ENCODE assay signal across 8 cellular contexts in genomic region chr3:119637679-119638525, GRCh38. TPM values are rescaled to one million over a fixed set of nuclear protein-coding genes. Genes with fewer than 3 reads are reported as not detected.
DNase-seq lines count a peak whose midpoint lies in the region; ATAC-seq and TF ChIP-seq lines count a peak whose summit lies in the region.

No MANE protein-coding gene starts in this region.

- DNase-seq in activated CD8-positive, alpha-beta memory T cell treated with anti-CD3 and anti-CD28 coated beads, Interleukin-2, amount 10 ng/mL, durations not matched to agents 7 days and 5 days, result no peak
- DNase-seq in activated CD8-positive, alpha-beta memory T cell treated with anti-CD3 and anti-CD28 coated beads, Interleukin-2, amount 50 U/mL, for 48 hours, result no peak
- DNase-seq in Peyer's patch (no peak), epithelial cell of proximal tubule (ENCODE audit: low read depth) (peak; percentile 74), pons (ENCODE audit: low spot score) (peak; percentile 49), NCI-H2171 treated with DMSO at 0.1 percent for 48 hours (lab: John Stamatoyannopoulos, UW) (no peak), NCI-H1930 (lab: John Stamatoyannopoulos, UW) (no peak)

- no peak for TF ChIP-seq POLR2A in Peyer's patch (IDR thresholded peaks at IDR 0.05)

- H3K4me1 Mint-ChIP-seq in activated CD8-positive, alpha-beta memory T cell treated with anti-CD3 and anti-CD28 coated beads, Interleukin-2, amount 10 ng/mL, durations not matched to agents 7 days and 5 days, result peaks cover 39% of the 10 kb centered on the region

- H3K4me3 Mint-ChIP-seq in activated CD8-positive, alpha-beta memory T cell treated with anti-CD3 and anti-CD28 coated beads, Interleukin-2, amount 10 ng/mL, durations not matched to agents 7 days and 5 days, result no peak overlapping the region

- peak; percentile 28 for ATAC-seq in activated CD8-positive, alpha-beta memory T cell treated with anti-CD3 and anti-CD28 coated beads, Interleukin-2, amount 10 ng/mL, durations not matched to agents 7 days and 5 days
- peak; percentile 18 for ATAC-seq in HG02870 (IDR thresholded peaks at IDR 0.05; ENCODE audit: unreplicated experiment)

- peak overlapping the region; percentile 90 for H3K27ac Mint-ChIP-seq in activated CD8-positive, alpha-beta memory T cell treated with anti-CD3 and anti-CD28 coated beads, Interleukin-2, amount 10 ng/mL, durations not matched to agents 7 days and 5 days

- CTCF ChIA-PET in activated CD8-positive, alpha-beta memory T cell treated with anti-CD3 and anti-CD28 coated beads, Interleukin-2, amount 10 ng/mL, durations not matched to agents 7 days and 5 days (lab: Charles Lee), result interaction anchor here (0.7 to 2.0 kb wide), 4 partner anchors 10 to 189 kb away, joined by 3 to 9 read pairs (median 4); no protein-coding TSS in a partner anchor

- no peaks in the 10 kb centered on the region for H3K9me3 ChIP-seq in Peyer's patch

- H3K4me3 ChIP-seq in Peyer's patch, result peak overlapping the region in 1 of 4 donors; percentile 9
- peak overlapping the region; percentile 7 for H3K4me3 ChIP-seq in epithelial cell of proximal tubule (ENCODE audit: low read depth, low read length)

- H3K27me3 ChIP-seq in Peyer's patch, result no peaks in the 10 kb centered on the region

- H3K27me3 Mint-ChIP-seq in activated CD8-positive, alpha-beta memory T cell treated with anti-CD3 and anti-CD28 coated beads, Interleukin-2, amount 10 ng/mL, durations not matched to agents 7 days and 5 days, result no peaks in the 10 kb centered on the region

- H3K36me3 ChIP-seq in Peyer's patch, result no peaks in the 10 kb centered on the region

- no peaks in the 10 kb centered on the region for H3K4me1 ChIP-seq in Peyer's patch

- H3K9me3 Mint-ChIP-seq in activated CD8-positive, alpha-beta memory T cell treated with anti-CD3 and anti-CD28 coated beads, Interleukin-2, amount 10 ng/mL, durations not matched to agents 7 days and 5 days (ENCODE audit: low read depth), result no peaks in the 10 kb centered on the region

- peak overlapping the region; percentile 60 to 80 (median 70) for H3K27ac ChIP-seq in Peyer's patch

- TF ChIP-seq CTCF in Peyer's patch (IDR thresholded peaks at IDR 0.05) (no peak), epithelial cell of proximal tubule (conservative IDR thresholded peaks at IDR 0.05; ENCODE audit: low read depth, low read length) (no peak)

- peaks cover 17% of the 10 kb centered on the region for H3K36me3 Mint-ChIP-seq in activated CD8-positive, alpha-beta memory T cell treated with anti-CD3 and anti-CD28 coated beads, Interleukin-2, amount 10 ng/mL, durations not matched to agents 7 days and 5 days

RNA-seq across cellular contexts. Expression of gene POPDC2, which starts 22.5 kb away (rescaled TPM):
- 1 to 10 TPM; 2.3 to 3.1 TPM for total RNA-seq in activated CD8-positive, alpha-beta memory T cell treated with anti-CD3 and anti-CD28 coated beads, Interleukin-2, amount 10 ng/mL, durations not matched to agents 7 days and 5 days
- 1 to 10 TPM; 3.0 to 8.3 (median 6.3) TPM for total RNA-seq in Peyer's patch
- 0.06 and 0.51 TPM in 2 replicates for total RNA-seq in epithelial cell of proximal tubule

RNA-seq across cellular contexts. Expression of gene COX17, which starts 39.3 kb away (rescaled TPM):
- 10 to 100 TPM; 66.6 to 80.7 TPM for total RNA-seq in activated CD8-positive, alpha-beta memory T cell treated with anti-CD3 and anti-CD28 coated beads, Interleukin-2, amount 10 ng/mL, durations not matched to agents 7 days and 5 days
- total RNA-seq in Peyer's patch (10 to 100 TPM; 30.9 to 57.8 (median 44.8) TPM), epithelial cell of proximal tubule (45.3 and 91.1 TPM in 2 replicates)

RNA-seq across cellular contexts. Expression of gene PLA1A, which starts 40.2 kb away (rescaled TPM):
- total RNA-seq in activated CD8-positive, alpha-beta memory T cell treated with anti-CD3 and anti-CD28 coated beads, Interleukin-2, amount 10 ng/mL, durations not matched to agents 7 days and 5 days, result under 1 TPM in 1 of 2 experiments, not detected in 1; 0.68 TPM
- 1 to 10 TPM in 1 of 4 donors, under 1 TPM in 2, not detected in 1; 0.70 to 4.1 (median 0.85) TPM for total RNA-seq in Peyer's patch
- 0.14 and 0.52 TPM in 2 replicates for total RNA-seq in epithelial cell of proximal tubule

RNA-seq across cellular contexts. Expression of gene ADPRH, which starts 58.6 kb away (rescaled TPM):
- 10 to 100 TPM in 1 of 2 experiments, 1 to 10 TPM in 1; 6.1 to 19.3 TPM for total RNA-seq in activated CD8-positive, alpha-beta memory T cell treated with anti-CD3 and anti-CD28 coated beads, Interleukin-2, amount 10 ng/mL, durations not matched to agents 7 days and 5 days
- total RNA-seq in Peyer's patch, result 1 to 10 TPM in 3 of 4 donors, under 1 TPM in 1; 0.35 to 5.0 (median 1.4) TPM
- total RNA-seq in epithelial cell of proximal tubule, result 6.0 and 7.5 TPM in 2 replicates

Comparison
In these comparisons a context has a peak if more than half of its experiments do, and no peak if none do; other contexts are left out.
1. DNase-seq: peak in epithelial cell of proximal tubule (single experiment) and pons (single experiment); none in activated CD8-positive, alpha-beta memory T cell treated with anti-CD3 and anti-CD28 coated beads, Interleukin-2, amount 10 ng/mL, durations not matched to agents 7 days and 5 days (single experiment), activated CD8-positive, alpha-beta memory T cell treated with anti-CD3 and anti-CD28 coated beads, Interleukin-2, amount 50 U/mL, for 48 hours (single experiment), Peyer's patch (0 of 3), NCI-H2171 treated with DMSO at 0.1 percent for 48 hours (single experiment) and NCI-H1930 (0 of 2).